ENCODE assay signal across 17 cellular contexts in genomic region chr10:14652816-14653215, GRCh38.
DNase-seq lines count a peak whose midpoint lies in the region; ATAC-seq, FAIRE-seq and TF ChIP-seq lines count a peak whose summit lies in the region.
"Had no signal": no experiment of that assay in that cellular context is flagged by ENCODE, and none has a peak within 500 bp of the region (broad histone marks: within the 10 kb centered on the region; RNA-seq: fewer than 3 reads in every experiment).

No MANE protein-coding gene starts in this region.

- peaks cover 58% of the 10 kb centered on the region for H3K4me1 ChIP-seq in A549
- H3K4me1 ChIP-seq in PC-9 (replicated peaks; ENCODE audit: insufficient read depth) = peaks cover 66% of the 10 kb centered on the region
- H3K4me1 ChIP-seq in effector memory CD4-positive, alpha-beta T cell (ENCODE audit: control insufficient read depth, insufficient read depth, low read length, poor library complexity, severe bottlenecking) = peaks cover 34% of the 10 kb centered on the region

- peaks cover 52% of the 10 kb centered on the region for H3K4me1 Mint-ChIP-seq in osteocyte (ENCODE audit: unreplicated experiment)

- H3K4me2 ChIP-seq in A549 (peak overlapping the region; percentile 82), PC-9 (peak overlapping the region; percentile 83)

- no peaks in the 10 kb centered on the region for H3K27me3 Mint-ChIP-seq in osteocyte (ENCODE audit: unreplicated experiment)
- H3K27me3 Mint-ChIP-seq: naive thymus-derived CD8-positive, alpha-beta T cell; stimulated activated naive CD8-positive, alpha-beta T cell treated with anti-CD3 and anti-CD28 coated beads, Interleukin-15, Interleukin-2, amounts not matched to agents 100 ng/mL and 50 ng/mL, for 24 hours had no signal

- H4K20me1 ChIP-seq in PC-9 (ENCODE audit: insufficient read depth) = no peaks in the 10 kb centered on the region

- no peak for TF ChIP-seq CTCF in A549 (IDR thresholded peaks at IDR 0.05)
- TF ChIP-seq CTCF in PC-9 (conservative IDR thresholded peaks at IDR 0.05) = no peak
- TF ChIP-seq CTCF in osteocyte (IDR thresholded peaks at IDR 0.05) = no peak
- no peak for TF ChIP-seq CTCF in WERI-Rb-1 (IDR thresholded peaks at IDR 0.05; ENCODE audit: low read depth, low read length)

- no peak for DNase-seq in A549 (ENCODE audit: low read depth in 1 of 2, low spot score in 1 of 2)
- DNase-seq in PC-9 = no peak
- DNase-seq in effector memory CD4-positive, alpha-beta T cell = no peak
- DNase-seq in osteocyte (ENCODE audit: extremely low spot score, unreplicated experiment) = no peak
- no peak for DNase-seq in WERI-Rb-1
- DNase-seq in islet precursor cell = no peak
- DNase-seq in activated CD8-positive, alpha-beta memory T cell treated with anti-CD3 and anti-CD28 coated beads for 24 hours = no peak
- no peak for DNase-seq in NCI-H128 (lab: John Stamatoyannopoulos, UW; ENCODE audit: unreplicated experiment)
- DNase-seq: activated CD4-positive, alpha-beta T cell treated with anti-CD3 and anti-CD28 coated beads for 4 hours; activated T-cell treated with anti-CD3 and anti-CD28 coated beads, Interleukin-2, amount 50 U/mL, for 48 hours; amniotic stem cell; effector CD4-positive, alpha-beta T cell; foreskin keratinocyte; kidney glomerular epithelial cell; naive thymus-derived CD8-positive, alpha-beta T cell; T-helper 1 cell had no signal

- H3K9me3 Mint-ChIP-seq in osteocyte (ENCODE audit: unreplicated experiment) = no peaks in the 10 kb centered on the region
- H3K9me3 Mint-ChIP-seq: naive thymus-derived CD8-positive, alpha-beta T cell; stimulated activated naive CD8-positive, alpha-beta T cell treated with anti-CD3 and anti-CD28 coated beads, Interleukin-15, Interleukin-2, amounts not matched to agents 100 ng/mL and 50 ng/mL, for 24 hours had no signal

- H3K4me3 Mint-ChIP-seq in osteocyte (ENCODE audit: unreplicated experiment) = no peak overlapping the region

- no peaks in the 10 kb centered on the region for H3K9me2 ChIP-seq in PC-9 (ENCODE audit: insufficient read depth)

- no peaks in the 10 kb centered on the region for H3K36me3 Mint-ChIP-seq in osteocyte (ENCODE audit: unreplicated experiment)
- H3K36me3 Mint-ChIP-seq: naive thymus-derived CD8-positive, alpha-beta T cell had no signal

- POLR2A ChIA-PET in A549 (lab: Yijun Ruan, JAX) = interaction anchor here (0.5 to 1.6 kb wide), 2 partner anchors 18 to 314 kb away, joined by 8 to 12 read pairs; no protein-coding TSS in a partner anchor
- POLR2A ChIA-PET in PC-9 (lab: Charles Lee; ENCODE audit: unreplicated experiment) = interaction anchor here (0.7 to 1.0 kb wide), 2 partner anchors 99 to 185 kb away, joined by 3 to 7 read pairs; partner anchors contain the start of genes CDNF, HSPA14 and MSANTD7

- CTCF ChIA-PET in A549 (lab: Yijun Ruan, JAX) = interaction anchor here (1.0 to 1.9 kb wide), 5 partner anchors 25 to 866 kb away, joined by 3 to 7 read pairs (median 4); no protein-coding TSS in a partner anchor
- CTCF ChIA-PET in PC-9 (lab: Charles Lee) = no interaction called here

- BruUV-seq in PC-9 (replicated peaks; lab: Mats Ljungman, UMichigan) = no TSS peak

- intact Hi-C loops in PC-9 (cut with micrococcal nuclease; ENCODE audit: unreplicated experiment) = loop anchor here (1.0 to 5.0 kb wide), 5 partner anchors 48 to 184 kb away; partner anchors contain the start of genes CDNF, HSPA14 and MSANTD7

- FAIRE-seq in A549 (lab: Jason Lieb, UNC) = no peak

- no peaks in the 10 kb centered on the region for H3K36me3 ChIP-seq in PC-9 (ENCODE audit: low read depth)
- H3K36me3 ChIP-seq in effector memory CD4-positive, alpha-beta T cell (ENCODE audit: control insufficient read depth, insufficient read depth, low read length) = no peaks in the 10 kb centered on the region
- H3K36me3 ChIP-seq in WERI-Rb-1 = no peaks in the 10 kb centered on the region

- no peak for ATAC-seq in A549

- H3F3A ChIP-seq in PC-9 (ENCODE audit: insufficient read depth, low read depth) = peaks cover 50% of the 10 kb centered on the region

- H3K9me3 ChIP-seq in A549 (no peaks in the 10 kb centered on the region), PC-9 (ENCODE audit: insufficient read depth, low read depth) (no peaks in the 10 kb centered on the region), WERI-Rb-1 (ENCODE audit: severe bottlenecking) (no peaks in the 10 kb centered on the region)
- no peaks in the 10 kb centered on the region for H3K9me3 ChIP-seq in effector memory CD4-positive, alpha-beta T cell (ENCODE audit: control insufficient read depth, low read length)

- no peak for TF ChIP-seq POLR2A in A549 (IDR thresholded peaks at IDR 0.05; ENCODE audit: low read length)

- 0 out of 2 replicates have a peak overlapping the region, but pooled peaks have one; percentile 63 for H2AFZ ChIP-seq in PC-9

- H3K27me3 ChIP-seq in PC-9 (ENCODE audit: insufficient read depth, low read depth) = no peaks in the 10 kb centered on the region
- no peaks in the 10 kb centered on the region for H3K27me3 ChIP-seq in effector memory CD4-positive, alpha-beta T cell (replicated peaks; ENCODE audit: control insufficient read depth, insufficient read depth, low read length, poor library complexity, severe bottlenecking)
- H3K27me3 ChIP-seq in WERI-Rb-1 (ENCODE audit: insufficient read depth, low read depth, severe bottlenecking) = no peaks in the 10 kb centered on the region
- H3K27me3 ChIP-seq: foreskin keratinocyte had no signal

- H3K27ac ChIP-seq in A549 (peak overlapping the region; percentile 89 to 92), PC-9 (peak overlapping the region; percentile 92), WERI-Rb-1 (no peak overlapping the region)
- H3K27ac ChIP-seq in effector memory CD4-positive, alpha-beta T cell (ENCODE audit: insufficient read depth, low read length, poor library complexity, severe bottlenecking) = peak overlapping the region; percentile 62
- H3K27ac ChIP-seq: foreskin keratinocyte had no signal

- no peak for TF ChIP-seq RAD21 in A549 (conservative IDR thresholded peaks at IDR 0.05 in 1 of 2, IDR thresholded peaks at IDR 0.05 in 1 of 2)

- TF ChIP-seq EP300 in A549 (IDR thresholded peaks at IDR 0.05) = no peak

- 82% methylated on average over 5 of the region's 5 CpGs for WGBS in A549 (ENCODE audit: missing lambda C conversion rate)

- no peaks in the 10 kb centered on the region for H3K79me2 ChIP-seq in PC-9 (ENCODE audit: low read depth)

- H3K27ac Mint-ChIP-seq in osteocyte (ENCODE audit: unreplicated experiment) = peak overlapping the region; percentile 98

- H3K4me3 ChIP-seq in A549 (no peak overlapping the region), PC-9 (peak overlapping the region; percentile 51), WERI-Rb-1 (ENCODE audit: low read depth, low read length) (no peak overlapping the region)
- H3K4me3 ChIP-seq in effector memory CD4-positive, alpha-beta T cell (ENCODE audit: insufficient read depth, low read depth, low read length, poor library complexity, severe bottlenecking) = no peak overlapping the region

TF ChIP-seq in A549, 52 proteins besides CTCF, POLR2A, EP300 and RAD21:
- TF ChIP-seq RFX5 (IDR thresholded peaks at IDR 0.05) (no peak), TFCP2L1 (CRISPR knock-in tag; IDR thresholded peaks at IDR 0.05) (no peak), CEBPB (IDR thresholded peaks at IDR 0.05) (no peak), BHLHE40 (IDR thresholded peaks at IDR 0.05; ENCODE audit: low read depth, low read length) (no peak), HOXB13 (CRISPR knock-in tag; IDR thresholded peaks at IDR 0.05; ENCODE audit: low read depth) (no peak), HOXA7 (CRISPR knock-in tag; IDR thresholded peaks at IDR 0.05) (no peak), NFE2L2 (conservative IDR thresholded peaks at IDR 0.05; ENCODE audit: low read length) (no peak), ELK1 (IDR thresholded peaks at IDR 0.05; ENCODE audit: low read depth, low read length) (no peak), EHF (CRISPR knock-in tag; IDR thresholded peaks at IDR 0.05) (no peak), ZC3H11A (IDR thresholded peaks at IDR 0.05) (no peak), REST (IDR thresholded peaks at IDR 0.05) (no peak), RARB (CRISPR knock-in tag; IDR thresholded peaks at IDR 0.05) (no peak), HES2 (IDR thresholded peaks at IDR 0.05) (no peak)
